Comparison of ENCODE assay signal across 30 cellular contexts in genomic region chr15:26525096-26525495, GRCh38.
"Had no signal": no experiment of that assay in that cellular context is flagged by ENCODE, and none has a peak within 500 bp of the region (broad histone marks: within the 10 kb centered on the region; RNA-seq: fewer than 3 reads in every experiment).

No MANE protein-coding gene starts in this region.

- DNase-seq: immature natural killer cell; kidney; left colon; left lung; lower lobe of right lung; mammary epithelial cell; mesenchymal stem cell; naive thymus-derived CD8-positive, alpha-beta T cell; nucleus accumbens; pancreas; posterior cingulate gyrus; retina; right cardiac atrium; stimulated activated CD4-positive, alpha-beta T cell treated with anti-CD3 and anti-CD28 coated beads, Interleukin-12 subunit alpha, Interleukin-12 subunit beta, amount 100 ng/mL, for 4 hours; stimulated activated CD4-positive, alpha-beta T cell treated with anti-CD3 and anti-CD28 coated beads, Interleukin-15, amount 100 ng/mL, for 24 hours; stimulated activated CD4-positive, alpha-beta T cell treated with anti-CD3 and anti-CD28 coated beads, Interleukin-2, amount 100 ng/mL, for 24 hours; stimulated activated CD4-positive, alpha-beta T cell treated with anti-CD3 and anti-CD28 coated beads, Interleukin-4, amount 100 ng/mL, for 1 hour; stimulated activated naive B cell treated with anti-CD40 and anti-IgM and Interleukin-4, amounts not matched to agents 10 μg/mL and 1 μg/mL and 100 μg/mL, for 72 hours; stimulated activated naive CD8-positive, alpha-beta T cell treated with anti-CD3 and anti-CD28 coated beads, Interleukin-15, Interleukin-2, amounts not matched to agents 100 U/mL and 50 U/mL, for 24 hours; stomach; testis; thyroid gland; transverse colon; upper lobe of left lung had no signal

- ATAC-seq: left colon; left lung; lower lobe of right lung; naive thymus-derived CD8-positive, alpha-beta T cell; pancreas; right cardiac atrium; sciatic nerve; stimulated activated naive B cell treated with anti-CD40 and anti-IgM and Interleukin-4, amounts not matched to agents 10 μg/mL and 1 μg/mL and 100 μg/mL, for 72 hours; stimulated activated naive CD8-positive, alpha-beta T cell treated with anti-CD3 and anti-CD28 coated beads, Interleukin-15, Interleukin-2, amounts not matched to agents 100 U/mL and 50 U/mL, for 24 hours had no signal

- H3K36me3 ChIP-seq: left lung, lower lobe of right lung, pancreas, prostate gland, stomach, thyroid gland, transverse colon, upper lobe of left lung, vagina had no signal

- H3K27me3 ChIP-seq: left lung, pancreas, stomach, testis, thyroid gland, transverse colon, upper lobe of left lung, vagina had no signal

- H3K4me1 Mint-ChIP-seq: immature natural killer cell; naive thymus-derived CD8-positive, alpha-beta T cell; nephron; stimulated activated naive B cell treated with anti-CD40 and anti-IgM and Interleukin-4, amounts not matched to agents 10 μg/mL and 1 μg/mL and 100 μg/mL, for 72 hours had no signal

- H3K9me3 ChIP-seq: lower lobe of right lung, pancreas, prostate gland, testis, thyroid gland, vagina had no signal

- H3K36me3 Mint-ChIP-seq: immature natural killer cell; stimulated activated naive B cell treated with anti-CD40 and anti-IgM and Interleukin-4, amounts not matched to agents 10 μg/mL and 1 μg/mL and 100 μg/mL, for 72 hours had no signal

- H3K4me1 ChIP-seq: left lung, lower lobe of right lung, pancreas, prostate gland, stomach, testis, thyroid gland, transverse colon, upper lobe of left lung, vagina had no signal

- H3K4me3 Mint-ChIP-seq: immature natural killer cell; naive thymus-derived CD8-positive, alpha-beta T cell; nephron; neural crest cell; stimulated activated naive B cell treated with anti-CD40 and anti-IgM and Interleukin-4, amounts not matched to agents 10 μg/mL and 1 μg/mL and 100 μg/mL, for 72 hours had no signal

- H3K27me3 Mint-ChIP-seq: stimulated activated naive B cell treated with anti-CD40 and anti-IgM and Interleukin-4, amounts not matched to agents 10 μg/mL and 1 μg/mL and 100 μg/mL, for 72 hours had no signal

- H3K27ac Mint-ChIP-seq: immature natural killer cell; nephron; stimulated activated naive B cell treated with anti-CD40 and anti-IgM and Interleukin-4, amounts not matched to agents 10 μg/mL and 1 μg/mL and 100 μg/mL, for 72 hours had no signal

- H3K27ac ChIP-seq: left lung, lower lobe of right lung, pancreas, prostate gland, skin epidermis, stomach, testis, thyroid gland, transverse colon, upper lobe of left lung, vagina had no signal

- H3K4me3 ChIP-seq: left lung, lower lobe of right lung, pancreas, prostate gland, skin epidermis, stomach, testis, thyroid gland, transverse colon, upper lobe of left lung, vagina had no signal
